ENCODE assay signal across 24 cellular contexts in the genomic region with DNA sequence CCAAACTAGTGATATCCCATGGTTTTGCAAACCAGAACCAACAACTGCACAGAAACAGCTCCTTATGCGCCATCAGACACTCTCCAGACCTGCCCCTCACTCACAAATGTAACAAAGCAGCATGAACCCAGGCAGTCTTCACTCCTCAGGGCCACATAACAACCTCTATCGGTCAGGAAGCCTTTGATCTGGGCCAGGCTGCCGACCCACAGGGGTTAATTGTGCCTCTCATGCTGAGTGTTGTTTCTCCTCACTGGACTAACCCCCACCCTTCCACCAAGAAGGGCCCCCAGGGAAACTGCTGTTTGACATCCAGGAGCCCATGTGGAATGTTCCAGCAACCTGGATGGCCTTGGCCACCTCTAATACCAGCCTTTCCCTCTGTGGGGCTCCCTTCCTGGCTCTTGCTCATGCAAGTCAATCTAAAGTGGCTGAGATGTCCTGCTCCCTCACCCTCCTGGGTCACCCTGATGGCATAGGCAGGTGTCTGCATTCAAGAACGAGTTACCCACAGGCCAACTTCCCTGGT. TPM values are rescaled to one million over a fixed set of nuclear protein-coding genes. Genes with fewer than 3 reads are reported as not detected.
"Had no signal": no experiment of that assay in that cellular context is flagged by ENCODE, and none has a peak within 500 bp of the region (broad histone marks: within the 10 kb centered on the region; RNA-seq: fewer than 3 reads in every experiment).

No MANE protein-coding gene starts in this region.

- H3K36me3 ChIP-seq: cardiac muscle cell, left ventricle myocardium inferior had no signal

- H3K27me3 ChIP-seq: cardiac muscle cell, foreskin keratinocyte, tibial nerve had no signal

- H3K4me1 ChIP-seq: foreskin keratinocyte had no signal

- H3K27ac ChIP-seq: cardiac muscle cell, foreskin keratinocyte, left ventricle myocardium inferior, SK-N-MC, tibial nerve had no signal

- H3K9me3 ChIP-seq: left ventricle myocardium inferior, tibial nerve had no signal

- H3K4me3 ChIP-seq: cardiac muscle cell, left ventricle myocardium inferior, SK-N-MC, tibial nerve had no signal

- ATAC-seq: foreskin keratinocyte, sciatic nerve, T-cell had no signal

- FAIRE-seq: kidney, urothelium cell line had no signal

- DNase-seq: activated B cell treated with CpG ODN at 0.5 μM for 24 hours; activated CD4-positive, alpha-beta T cell treated with anti-CD3 and anti-CD28 coated beads, Interleukin-2, amount 10 ng/mL, durations not matched to agents 24 days and 14 days; activated gamma-delta T cell treated with Interleukin-2 at 50 U/mL for 16 hours; activated naive CD8-positive, alpha-beta T cell treated with anti-CD3 and anti-CD28 coated beads for 36 hours; activated T-cell treated with anti-CD3 and anti-CD28 coated beads, Interleukin-2, amount 50 U/mL, for 48 hours; amygdala; foreskin keratinocyte; kidney; left ventricle myocardium inferior; mammary epithelial cell; stimulated activated naive CD4-positive, alpha-beta T cell treated with Interleukin-2 at 50 U/mL for 16 hours; substantia nigra; T-cell; T-helper 9 cell had no signal

RNA-seq across cellular contexts. Expression of a gene that starts 7.9 kb away (rescaled TPM):
- total RNA-seq: cardiac muscle cell, dermis microvascular lymphatic vessel endothelial cell, epithelial cell of proximal tubule, fibroblast of lung, foreskin keratinocyte, left ventricle myocardium inferior, mammary epithelial cell, neural crest cell, osteocyte, tibial nerve had no signal
- polyA plus RNA-seq: fibroblast of lung, foreskin keratinocyte, mammary epithelial cell had no signal

RNA-seq across cellular contexts. Expression of a gene that starts 50.8 kb away (rescaled TPM):
- total RNA-seq: activated naive CD8-positive, alpha-beta T cell treated with anti-CD3 and anti-CD28 coated beads for 36 hours; cardiac muscle cell; dermis microvascular lymphatic vessel endothelial cell; epithelial cell of proximal tubule; fibroblast of lung; left ventricle myocardium inferior; neural crest cell had no signal
- polyA plus RNA-seq: cardiac muscle cell, fibroblast of lung, mammary epithelial cell had no signal
